9 cellular contexts compared by ENCODE assay signal in the genomic region with DNA sequence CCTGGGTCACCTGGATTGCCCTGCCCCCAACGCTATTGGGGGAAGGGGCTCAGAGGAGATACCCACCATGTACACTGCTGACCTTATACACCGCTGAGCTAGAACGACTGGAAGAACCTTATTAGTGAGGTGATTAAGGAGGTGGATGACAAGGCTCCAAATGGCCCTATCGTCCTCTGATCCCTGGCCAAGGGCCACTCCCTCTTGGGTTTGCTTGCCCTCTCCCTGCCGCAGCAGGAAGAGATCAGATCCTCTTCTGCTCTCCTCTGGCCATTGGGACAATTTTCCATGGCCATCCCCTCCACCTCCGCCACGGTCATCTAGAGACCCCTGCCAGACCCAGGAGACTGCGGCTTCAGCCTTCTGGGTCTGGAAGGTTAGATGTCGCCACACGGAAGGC. TPM values are rescaled to one million over a fixed set of nuclear protein-coding genes. Genes with fewer than 3 reads are reported as not detected.
DNase-seq lines count a peak whose midpoint lies in the region; ATAC-seq and TF ChIP-seq lines count a peak whose summit lies in the region.
"Had no signal": no experiment of that assay in that cellular context is flagged by ENCODE, and none has a peak within 500 bp of the region (broad histone marks: within the 10 kb centered on the region; RNA-seq: fewer than 3 reads in every experiment).

No MANE protein-coding gene starts in this region.

- WGBS in H9 (ENCODE audit: extremely low coverage, insufficient read length, low lambda C conversion rate), result no CpG with 5 or more reads among the region's 10 CpGs
- 81% methylated on average over 10 of the region's 10 CpGs for WGBS in smooth muscle cell (ENCODE audit: low lambda C conversion rate)

- H3K23ac ChIP-seq in H9 (ENCODE audit: insufficient read length, low read depth, low read length), result no peak overlapping the region

- intact Hi-C loops in activated CD8-positive, alpha-beta T cell treated with anti-CD3 and anti-CD28 coated beads for 36 hours (cut with micrococcal nuclease), result loop anchor here (5.0 kb wide), 1 partner anchor 36 kb away; the partner anchor contains the start of gene MRPS5

- H3K14ac ChIP-seq in H9 (ENCODE audit: insufficient read depth, low read length), result no peak overlapping the region

- no peaks in the 10 kb centered on the region for H3K79me1 ChIP-seq in H9 (ENCODE audit: insufficient read depth, low read depth, low read length, poor library complexity, severe bottlenecking)

- H4K5ac ChIP-seq in H9 (ENCODE audit: insufficient read length, low read depth, low read length), result no peak overlapping the region

- no peak overlapping the region for H3T11ph ChIP-seq in H9 (ENCODE audit: low read length)

- peak overlapping the region; percentile 58 for H3K4me3 ChIP-seq in iPS-15b (ENCODE audit: low read depth, low read length)
- peak overlapping the region; percentile 56 for H3K4me3 ChIP-seq in smooth muscle cell

- no peak overlapping the region for H3K27ac ChIP-seq in H9 (ENCODE audit: insufficient read length, low read depth, low read length)
- H3K27ac ChIP-seq in smooth muscle cell (ENCODE audit: low read depth), result no peak overlapping the region

- no peak for ATAC-seq in activated CD8-positive, alpha-beta T cell treated with anti-CD3 and anti-CD28 coated beads for 36 hours
- no peak for ATAC-seq in HG03196 (IDR thresholded peaks at IDR 0.05; ENCODE audit: unreplicated experiment)
- no peak for ATAC-seq in GM19023 (IDR thresholded peaks at IDR 0.05; ENCODE audit: unreplicated experiment)

- POLR2A ChIA-PET in activated CD8-positive, alpha-beta T cell treated with anti-CD3 and anti-CD28 coated beads for 36 hours (lab: Charles Lee), result no interaction called here

- no peak overlapping the region for H2BK15ac ChIP-seq in H9 (ENCODE audit: low read depth, low read length)

- H3K4me3 Mint-ChIP-seq in H9, result peak overlapping the region; percentile 77 to 89
- peak overlapping the region; percentile 78 for H3K4me3 Mint-ChIP-seq in activated CD8-positive, alpha-beta T cell treated with anti-CD3 and anti-CD28 coated beads for 36 hours

- H3K27me3 ChIP-seq in H9 (ENCODE audit: insufficient read depth, low read length) (no peaks in the 10 kb centered on the region), iPS-15b (ENCODE audit: control insufficient read depth, insufficient read depth, low read length) (peaks cover 14% of the 10 kb centered on the region), smooth muscle cell (ENCODE audit: low read depth) (no peaks in the 10 kb centered on the region)

- no peak overlapping the region for H3K27ac Mint-ChIP-seq in H9
- no peak overlapping the region for H3K27ac Mint-ChIP-seq in activated CD8-positive, alpha-beta T cell treated with anti-CD3 and anti-CD28 coated beads for 36 hours

- no peak overlapping the region for H2BK120ac ChIP-seq in H9 (ENCODE audit: low read depth, low read length, poor library complexity, severe bottlenecking)

- peaks cover 5% of the 10 kb centered on the region for H3K23me2 ChIP-seq in H9 (ENCODE audit: insufficient read length, low read depth, low read length, poor library complexity, severe bottlenecking)

- H3K4me1 Mint-ChIP-seq in H9, result peaks cover 6 to 7% of the 10 kb centered on the region in 2 experiments
- peaks cover 13% of the 10 kb centered on the region for H3K4me1 Mint-ChIP-seq in activated CD8-positive, alpha-beta T cell treated with anti-CD3 and anti-CD28 coated beads for 36 hours (ENCODE audit: low read depth)

- no peak overlapping the region for H3K56ac ChIP-seq in H9 (ENCODE audit: insufficient read length, low read depth, low read length)

- no peak overlapping the region for H2AK5ac ChIP-seq in H9 (ENCODE audit: insufficient read length, low read length)

- no peak overlapping the region for H4K91ac ChIP-seq in H9 (ENCODE audit: insufficient read length, low read depth, low read length)

- peaks cover 29 to 36% (median 30%) of the 10 kb centered on the region in 3 experiments for H3K36me3 Mint-ChIP-seq in H9 (ENCODE audit: insufficient read depth in 1 of 3, low read depth in 3 of 3)
- peaks cover 47% of the 10 kb centered on the region for H3K36me3 Mint-ChIP-seq in activated CD8-positive, alpha-beta T cell treated with anti-CD3 and anti-CD28 coated beads for 36 hours (ENCODE audit: low read depth)

- no peaks in the 10 kb centered on the region for H3K9me3 ChIP-seq in H9 (ENCODE audit: control insufficient read depth, low read depth, low read length)
- H3K9me3 ChIP-seq in iPS-15b (ENCODE audit: control insufficient read depth, insufficient read depth, low read length), result no peaks in the 10 kb centered on the region
- peaks cover 12% of the 10 kb centered on the region for H3K9me3 ChIP-seq in smooth muscle cell (replicated peaks; ENCODE audit: low read depth)

- H2BK5ac ChIP-seq in H9 (ENCODE audit: insufficient read length, low read length), result no peak overlapping the region

- H3K4ac ChIP-seq in H9 (ENCODE audit: low read depth, low read length), result no peak overlapping the region

- H3F3A ChIP-seq in smooth muscle cell (ENCODE audit: low read depth), result peaks cover 7% of the 10 kb centered on the region

- H3K9me3 Mint-ChIP-seq in H9, result peaks cover 3 to 10% of the 10 kb centered on the region in 2 experiments; a peak in 4 of 5 replicates
- H3K9me3 Mint-ChIP-seq in activated CD8-positive, alpha-beta T cell treated with anti-CD3 and anti-CD28 coated beads for 36 hours, result peaks cover 15% of the 10 kb centered on the region

- H2AFZ ChIP-seq in H9 (ENCODE audit: low read length) (no peak overlapping the region), smooth muscle cell (ENCODE audit: low read depth) (peak overlapping the region; percentile 67)

- DNase-seq in H9 (no peak), smooth muscle cell (lab: John Stamatoyannopoulos, UW; ENCODE audit: unreplicated experiment) (no peak), middle frontal gyrus (ENCODE audit: extremely low spot score, low spot score) (no peak)
- no peak for DNase-seq in activated CD8-positive, alpha-beta T cell treated with anti-CD3 and anti-CD28 coated beads for 36 hours
- DNase-seq in stimulated activated CD4-positive, alpha-beta T cell treated with anti-CD3 and anti-CD28 coated beads, Interleukin-4, amount 100 ng/mL, for 4 hours, result no peak
- DNase-seq: activated CD4-positive, alpha-beta T cell treated with anti-CD3 and anti-CD28 coated beads, Interleukin-2, amount 50 U/mL, for 4 hours had no signal

- no peak overlapping the region for H2BK20ac ChIP-seq in H9 (ENCODE audit: low read depth, low read length, poor library complexity, severe bottlenecking)

- H2BK12ac ChIP-seq in H9 (ENCODE audit: insufficient read length, low read depth, low read length), result no peak overlapping the region

- H3K4me2 ChIP-seq in H9 (ENCODE audit: insufficient read depth, insufficient read length, low read length) (peak overlapping the region; percentile 49), smooth muscle cell (peak overlapping the region; percentile 97)

- no peak overlapping the region for H4K8ac ChIP-seq in H9 (replicated peaks; ENCODE audit: insufficient read length, low read depth, low read length)

- H3K36me3 ChIP-seq in iPS-15b (ENCODE audit: control insufficient read depth, insufficient read depth, low read length) (peaks cover 3% of the 10 kb centered on the region), smooth muscle cell (ENCODE audit: low read depth) (peaks cover 35% of the 10 kb centered on the region)

- CTCF ChIA-PET in activated CD8-positive, alpha-beta T cell treated with anti-CD3 and anti-CD28 coated beads for 36 hours (lab: Charles Lee), result interaction anchor here (1.1 to 1.7 kb wide), 3 partner anchors 37 to 136 kb away, joined by 3 to 5 read pairs (median 3); partner anchors contain the start of gene MRPS5

- no peaks in the 10 kb centered on the region for H3K79me2 ChIP-seq in H9 (ENCODE audit: insufficient read depth, low read length)
- peaks cover 11% of the 10 kb centered on the region for H3K79me2 ChIP-seq in smooth muscle cell (ENCODE audit: low read depth)

- H3K4me1 ChIP-seq in H9 (ENCODE audit: insufficient read depth, low read length), result no peaks in the 10 kb centered on the region
- no peaks in the 10 kb centered on the region for H3K4me1 ChIP-seq in iPS-15b (ENCODE audit: control insufficient read depth, insufficient read depth, low read length)
- H3K4me1 ChIP-seq in smooth muscle cell (ENCODE audit: low read depth), result peaks cover 7% of the 10 kb centered on the region

- H3K18ac ChIP-seq in H9 (ENCODE audit: insufficient read length, low read depth, low read length), result no peak overlapping the region

- H3K27me3 Mint-ChIP-seq in H9 (ENCODE audit: low read depth), result peaks cover 12% of the 10 kb centered on the region
- no peaks in the 10 kb centered on the region for H3K27me3 Mint-ChIP-seq in activated CD8-positive, alpha-beta T cell treated with anti-CD3 and anti-CD28 coated beads for 36 hours

- TF ChIP-seq CTCF in H9 (conservative IDR thresholded peaks at IDR 0.05) (no peak), smooth muscle cell (IDR thresholded peaks at IDR 0.05; ENCODE audit: borderline replicate concordance, insufficient read depth, poor library complexity, severe bottlenecking) (no peak)
- no peak for TF ChIP-seq CTCF in activated CD8-positive, alpha-beta T cell treated with anti-CD3 and anti-CD28 coated beads for 36 hours (IDR thresholded peaks at IDR 0.05)

- H3K9ac ChIP-seq in H9 (ENCODE audit: extremely low read depth, insufficient read length, low read length) (no peak overlapping the region), iPS-15b (ENCODE audit: low read depth, low read length) (no peak overlapping the region), smooth muscle cell (ENCODE audit: low read depth) (peak overlapping the region; percentile 8)

- H4K20me1 ChIP-seq in H9 (ENCODE audit: control insufficient read depth, insufficient read depth, insufficient read length) (no peaks in the 10 kb centered on the region), smooth muscle cell (ENCODE audit: low read depth) (no peaks in the 10 kb centered on the region)

RNA-seq across cellular contexts. Expression of gene ZNF514, which starts 1.2 kb away (rescaled TPM):
- total RNA-seq in H9 (2021) (11.9 and 12.9 TPM in 2 replicates), smooth muscle cell (6.1 and 10.8 TPM in 2 replicates)
- total RNA-seq in activated CD8-positive, alpha-beta T cell treated with anti-CD3 and anti-CD28 coated beads for 36 hours, result 10 to 100 TPM; 14.0 to 15.6 TPM
- 2.7 and 3.7 TPM in 2 replicates for polyA plus RNA-seq in smooth muscle cell

RNA-seq across cellular contexts. Expression of gene ZNF2, which starts 7.2 kb away (rescaled TPM):
- 2.2 and 2.7 TPM in 2 replicates for total RNA-seq in H9 (2021)
- 1 to 10 TPM; 5.7 to 6.5 TPM for total RNA-seq in activated CD8-positive, alpha-beta T cell treated with anti-CD3 and anti-CD28 coated beads for 36 hours
- 6.9 and 7.0 TPM in 2 replicates for total RNA-seq in smooth muscle cell
- 1.8 and 2.9 TPM in 2 replicates for polyA plus RNA-seq in smooth muscle cell

RNA-seq across cellular contexts. Expression of gene MRPS5, which starts 36.8 kb away (rescaled TPM):
- total RNA-seq in H9 (2021), result 50.9 and 51.4 TPM in 2 replicates
- 10 to 100 TPM; 93.0 to 96.1 TPM for total RNA-seq in activated CD8-positive, alpha-beta T cell treated with anti-CD3 and anti-CD28 coated beads for 36 hours
- total RNA-seq in smooth muscle cell, result 41.1 and 42.9 TPM in 2 replicates
- 46.2 and 53.8 TPM in 2 replicates for polyA plus RNA-seq in smooth muscle cell

RNA-seq across cellular contexts. Expression of gene ZNF892, which starts 48.9 kb away (rescaled TPM):
- 13.2 and 13.3 TPM in 2 replicates for total RNA-seq in H9 (2021)
- total RNA-seq in activated CD8-positive, alpha-beta T cell treated with anti-CD3 and anti-CD28 coated beads for 36 hours, result 1 to 10 TPM; 2.9 to 3.3 TPM
- total RNA-seq in smooth muscle cell, result 3.7 and 5.3 TPM in 2 replicates
- 0.63 and 1.6 TPM in 2 replicates for polyA plus RNA-seq in smooth muscle cell
